In genomic region chr16:89093602-89094251, GRCh38 we compare ENCODE assay signal across 1 cellular context.
TF ChIP-seq lines count a peak whose summit lies in the region.

TSS of gene ACSF3 (plus strand) at chr16:89093852. CDS start at chr16:89100682, 6,830 bp downstream.

TF ChIP-seq in HepG2, 621 proteins besides CTCF, POLR2A, EP300 and RAD21 (continued from another document and continues in another):
- TF ChIP-seq ZNF407 (CRISPR knock-in tag; IDR thresholded peaks at IDR 0.05; ENCODE audit: not compliant biosample characterization): no peak
- TF ChIP-seq ZNF460 (CRISPR knock-in tag; IDR thresholded peaks at IDR 0.05; ENCODE audit: borderline replicate concordance): no peak
- TF ChIP-seq SMAD9 (CRISPR knock-in tag; IDR thresholded peaks at IDR 0.05): no peak
- no peak for TF ChIP-seq ZEB1 (IDR thresholded peaks at IDR 0.05; ENCODE audit: insufficient replicate concordance, low read depth)
- TF ChIP-seq PRMT3 (CRISPR knock-in tag; IDR thresholded peaks at IDR 0.05; ENCODE audit: borderline replicate concordance, low read depth): peak; percentile 98
- TF ChIP-seq ZNF746 (CRISPR knock-in tag; IDR thresholded peaks at IDR 0.05): no peak; the same call in 1 of the 2 replicates
- TF ChIP-seq ZNF768 (CRISPR knock-in tag; IDR thresholded peaks at IDR 0.05): peak; percentile 83
- no peak for TF ChIP-seq EHMT2 (IDR thresholded peaks at IDR 0.05; ENCODE audit: borderline replicate concordance, low read depth, low read length)
- peak; percentile 18; the same call in 1 of the 2 replicates for TF ChIP-seq HDAC1 (CRISPR knock-in tag; IDR thresholded peaks at IDR 0.05)
- TF ChIP-seq MYNN (CRISPR knock-in tag; IDR thresholded peaks at IDR 0.05; ENCODE audit: low read depth): no peak
- peak; percentile 72 for TF ChIP-seq ZSCAN25 (CRISPR knock-in tag; IDR thresholded peaks at IDR 0.05)
- TF ChIP-seq ZNF253 (CRISPR knock-in tag; IDR thresholded peaks at IDR 0.05; ENCODE audit: borderline replicate concordance): no peak
- TF ChIP-seq ZNF75D (CRISPR knock-in tag; IDR thresholded peaks at IDR 0.05; ENCODE audit: borderline replicate concordance): no peak
- TF ChIP-seq TFAP4 (IDR thresholded peaks at IDR 0.05; ENCODE audit: borderline replicate concordance, low read depth): no peak
- TF ChIP-seq HCFC1 (IDR thresholded peaks at IDR 0.05; ENCODE audit: low read depth, low read length): peak; percentile 74
- TF ChIP-seq ZNF781 (CRISPR knock-in tag; IDR thresholded peaks at IDR 0.05; ENCODE audit: borderline replicate concordance, not compliant biosample characterization): no peak
- no peak for TF ChIP-seq MTF1 (CRISPR knock-in tag; IDR thresholded peaks at IDR 0.05)
- no peak for TF ChIP-seq MEF2D (CRISPR knock-in tag; IDR thresholded peaks at IDR 0.05)
- peak; percentile 44 for TF ChIP-seq ZNF773 (CRISPR knock-in tag; IDR thresholded peaks at IDR 0.05; ENCODE audit: borderline replicate concordance)
- TF ChIP-seq MEIS1 (CRISPR knock-in tag; IDR thresholded peaks at IDR 0.05; ENCODE audit: borderline replicate concordance): no peak
- TF ChIP-seq ZNF138 (CRISPR knock-in tag; IDR thresholded peaks at IDR 0.05; ENCODE audit: low read depth): peak; percentile 74; the same call in 1 of the 2 replicates
- no peak for TF ChIP-seq ZSCAN9 (CRISPR knock-in tag; IDR thresholded peaks at IDR 0.05; ENCODE audit: borderline replicate concordance)
- no peak for TF ChIP-seq ZNF569 (CRISPR knock-in tag; IDR thresholded peaks at IDR 0.05; ENCODE audit: borderline replicate concordance)
- TF ChIP-seq TSC22D2 (CRISPR knock-in tag; IDR thresholded peaks at IDR 0.05; ENCODE audit: borderline replicate concordance): no peak
- TF ChIP-seq MTA1 (CRISPR knock-in tag; IDR thresholded peaks at IDR 0.05; ENCODE audit: borderline replicate concordance): peak; percentile 57; the same call in 1 of the 2 replicates
- TF ChIP-seq IKZF4 (CRISPR knock-in tag; IDR thresholded peaks at IDR 0.05; ENCODE audit: borderline replicate concordance, low read depth, not compliant biosample characterization): peak; percentile 58
- TF ChIP-seq XRCC5 (optimal IDR thresholded peaks at IDR 0.05; ENCODE audit: low read length): peak; percentile 91
- peak; percentile 34; the same call in 1 of the 2 replicates for TF ChIP-seq ZSCAN31 (CRISPR knock-in tag; IDR thresholded peaks at IDR 0.05; ENCODE audit: low read depth)
- no peak for TF ChIP-seq ZNF292 (CRISPR knock-in tag; IDR thresholded peaks at IDR 0.05; ENCODE audit: borderline replicate concordance, low read depth)
- no peak for TF ChIP-seq ZFP36L1 (CRISPR knock-in tag; IDR thresholded peaks at IDR 0.05)
- no peak for TF ChIP-seq TRIM24 (CRISPR knock-in tag; IDR thresholded peaks at IDR 0.05)
- TF ChIP-seq ZNF547 (CRISPR knock-in tag; IDR thresholded peaks at IDR 0.05): 0 out of 2 replicates have a peak, but pooled peaks have one; percentile 57
- TF ChIP-seq ZNF263 (CRISPR knock-in tag; IDR thresholded peaks at IDR 0.05): peak; percentile 67
- no peak for TF ChIP-seq MLLT10 (CRISPR knock-in tag; IDR thresholded peaks at IDR 0.05)
- TF ChIP-seq ZNF549 (CRISPR knock-in tag; IDR thresholded peaks at IDR 0.05): 0 out of 2 replicates have a peak, but pooled peaks have one; percentile 11
- TF ChIP-seq HOXA9 (CRISPR knock-in tag; IDR thresholded peaks at IDR 0.05; ENCODE audit: borderline replicate concordance): no peak
- no peak for TF ChIP-seq SNAI1 (CRISPR knock-in tag; IDR thresholded peaks at IDR 0.05; ENCODE audit: borderline replicate concordance)
- TF ChIP-seq ZNF703 (CRISPR knock-in tag; IDR thresholded peaks at IDR 0.05; ENCODE audit: borderline replicate concordance): no peak
- no peak for TF ChIP-seq ZNF382 (CRISPR knock-in tag; IDR thresholded peaks at IDR 0.05; ENCODE audit: borderline replicate concordance)
- no peak for TF ChIP-seq FOSL1 (CRISPR knock-in tag; IDR thresholded peaks at IDR 0.05; ENCODE audit: borderline replicate concordance)
- TF ChIP-seq ZNF564 (CRISPR knock-in tag; IDR thresholded peaks at IDR 0.05): peak; percentile 71; the same call in 1 of the 2 replicates
- TF ChIP-seq CBX2 (IDR thresholded peaks at IDR 0.05; ENCODE audit: low read depth, low read length): no peak
- no peak for TF ChIP-seq CBX2 (CRISPR knock-in tag; IDR thresholded peaks at IDR 0.05; ENCODE audit: low read depth)
- peak; percentile 87; the same call in 1 of the 2 replicates for TF ChIP-seq ATF7-NPFF (CRISPR knock-in tag; IDR thresholded peaks at IDR 0.05; ENCODE audit: low read depth)
- TF ChIP-seq ZNF883 (CRISPR knock-in tag; IDR thresholded peaks at IDR 0.05; ENCODE audit: not compliant biosample characterization): no peak
- TF ChIP-seq ZNF850 (CRISPR knock-in tag; conservative IDR thresholded peaks at IDR 0.05): no peak
- no peak for TF ChIP-seq ARNTL (CRISPR knock-in tag; IDR thresholded peaks at IDR 0.05)
- peak; percentile 89 for TF ChIP-seq RBFOX2 (IDR thresholded peaks at IDR 0.05; ENCODE audit: low read depth, low read length)
- TF ChIP-seq RARG (CRISPR knock-in tag; IDR thresholded peaks at IDR 0.05; ENCODE audit: low read depth): 0 out of 2 replicates have a peak, but pooled peaks have one; percentile 22
- TF ChIP-seq PLSCR1 (CRISPR knock-in tag; IDR thresholded peaks at IDR 0.05; ENCODE audit: borderline replicate concordance): no peak
- TF ChIP-seq BCL3 (CRISPR knock-in tag; IDR thresholded peaks at IDR 0.05): peak; percentile 85
- TF ChIP-seq DDIT3 (CRISPR knock-in tag; IDR thresholded peaks at IDR 0.05): no peak
- no peak for TF ChIP-seq ZNF44 (CRISPR knock-in tag; IDR thresholded peaks at IDR 0.05)
- no peak for TF ChIP-seq SNAPC2 (CRISPR knock-in tag; IDR thresholded peaks at IDR 0.05)
- no peak for TF ChIP-seq PITX1 (CRISPR knock-in tag; IDR thresholded peaks at IDR 0.05)
- TF ChIP-seq HMGXB4 (CRISPR knock-in tag; IDR thresholded peaks at IDR 0.05; ENCODE audit: borderline replicate concordance in 1 of 2, low read depth in 1 of 2): peak; percentile 18 to 35; a peak in 2 of 4 replicates
- no peak for TF ChIP-seq ZBTB4 (CRISPR knock-in tag; IDR thresholded peaks at IDR 0.05; ENCODE audit: borderline replicate concordance)
- TF ChIP-seq ZNF441 (CRISPR knock-in tag; IDR thresholded peaks at IDR 0.05; ENCODE audit: borderline replicate concordance): peak; percentile 79
